ENCODE assay signal across 22 cellular contexts in the genomic region with DNA sequence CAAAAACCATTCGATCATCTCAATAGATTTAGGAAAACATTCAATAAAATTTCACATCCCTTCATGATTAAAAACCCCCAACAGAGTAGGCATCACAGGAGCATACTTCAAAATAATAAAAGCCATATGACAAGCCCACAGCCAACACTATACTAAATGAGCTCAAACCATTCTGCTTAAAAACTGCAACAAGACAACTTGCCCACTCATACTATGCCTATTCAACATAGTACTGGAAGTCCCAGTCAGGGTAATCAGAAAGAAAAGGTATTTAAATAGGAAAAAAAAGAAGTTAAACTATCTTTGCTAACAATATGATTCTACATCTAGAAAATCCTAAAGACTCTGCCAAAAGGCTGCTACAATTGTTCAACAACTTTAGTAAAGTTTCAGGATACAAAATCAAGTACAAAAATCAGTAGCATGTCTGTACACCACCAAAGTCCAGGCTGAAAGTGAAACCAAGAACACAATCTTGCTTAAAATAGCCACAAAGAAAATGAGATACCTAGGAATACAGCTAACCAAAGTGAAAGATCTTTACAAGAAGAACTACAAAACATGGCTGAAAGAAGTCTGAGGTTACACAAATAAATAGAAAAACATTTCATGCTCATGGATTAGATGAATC.
DNase-seq lines count a peak whose midpoint lies in the region; ATAC-seq and TF ChIP-seq lines count a peak whose summit lies in the region.
"Had no signal": no experiment of that assay in that cellular context is flagged by ENCODE, and none has a peak within 500 bp of the region (broad histone marks: within the 10 kb centered on the region; RNA-seq: fewer than 3 reads in every experiment).

No MANE protein-coding gene starts in this region.

- H3K4me1 ChIP-seq in MM.1S (ENCODE audit: low read length): peaks cover 16% of the 10 kb centered on the region
- H3K4me1 ChIP-seq in mammary epithelial cell (ENCODE audit: insufficient read depth, low read length): no peaks in the 10 kb centered on the region

- no peaks in the 10 kb centered on the region for H3K36me3 ChIP-seq in MM.1S (replicated peaks; ENCODE audit: insufficient read depth, low read length)
- H3K36me3 ChIP-seq in mammary epithelial cell (ENCODE audit: insufficient read depth, low read length): no peaks in the 10 kb centered on the region

- intact Hi-C loops in mammary epithelial cell (cut with micrococcal nuclease): no loop called here

- H2AFZ ChIP-seq in MM.1S (ENCODE audit: low read length) (peak overlapping the region; percentile 8), mammary epithelial cell (ENCODE audit: low read depth, low read length) (no peak overlapping the region)
- H2AFZ ChIP-seq: PC-9 had no signal

- H4K20me1 ChIP-seq in MM.1S (ENCODE audit: insufficient read depth, low read length) (no peaks in the 10 kb centered on the region), mammary epithelial cell (ENCODE audit: insufficient read depth, low read length) (no peaks in the 10 kb centered on the region)

- H3K9ac ChIP-seq in MM.1S (ENCODE audit: low read length): no peak overlapping the region
- no peak overlapping the region for H3K9ac ChIP-seq in mammary epithelial cell (ENCODE audit: insufficient read depth, low read length)

- H3K9me2 ChIP-seq in MM.1S (replicated peaks; ENCODE audit: insufficient read depth, low read length): no peaks in the 10 kb centered on the region

- dilution Hi-C loops in mammary epithelial cell (cut with HindIII; ENCODE audit: low sequenced_read_pairs): no loop called here

- H3K27me3 ChIP-seq in MM.1S (replicated peaks; ENCODE audit: insufficient read depth, low read length): no peaks in the 10 kb centered on the region
- no peaks in the 10 kb centered on the region for H3K27me3 ChIP-seq in mammary epithelial cell (ENCODE audit: insufficient read depth, low read length)

- H3K4me3 ChIP-seq in MM.1S (ENCODE audit: low read length) (peak overlapping the region; percentile 23; the same call in 1 of the 2 replicates), mammary epithelial cell (replicated peaks in 1 of 3; ENCODE audit: insufficient read depth in 1 of 3, low read depth in 2 of 3, low read length in 3 of 3) (no peak overlapping the region)
- H3K4me3 ChIP-seq: coronary artery, PC-9 had no signal

- CTCF ChIA-PET in mammary epithelial cell (lab: Charles Lee; ENCODE audit: low non-redundant PET): no interaction called here

- DNase-seq in MM.1S: peak; percentile 92
- no peak for DNase-seq in NCI-H446 (lab: John Stamatoyannopoulos, UW)
- DNase-seq in mammary epithelial cell: no peak
- no peak for DNase-seq in DMS 273 treated with DMSO at 0.1 percent for 48 hours (lab: John Stamatoyannopoulos, UW)
- no peak for DNase-seq in SHP77 (lab: John Stamatoyannopoulos, UW)
- DNase-seq: activated CD4-positive, CD25-positive, alpha-beta regulatory T cell; activated CD8-positive, alpha-beta T cell treated with anti-CD3 and anti-CD28 coated beads for 36 hours; activated T-cell treated with anti-CD3 and anti-CD28 coated beads, Interleukin-2, amount 50 U/mL, for 4 hours; DMS79 treated with DMSO at 0.1 percent for 48 hours; islet precursor cell; mesenchymal stem cell; NCI-H1105; NCI-H69; PC-9; stimulated activated naive CD8-positive, alpha-beta T cell treated with anti-CD3 and anti-CD28 coated beads, Interleukin-15, Interleukin-2, amounts not matched to agents 100 U/mL and 50 U/mL, for 24 hours; trophoblast cell had no signal

- peaks cover 14% of the 10 kb centered on the region for H3F3A ChIP-seq in MM.1S (ENCODE audit: insufficient read depth, low read length)

- TF ChIP-seq CTCF in MM.1S (IDR thresholded peaks at IDR 0.05; ENCODE audit: low read length): no peak
- TF ChIP-seq CTCF in mammary epithelial cell (conservative IDR thresholded peaks at IDR 0.05 in 1 of 2, IDR thresholded peaks at IDR 0.05 in 1 of 2; ENCODE audit: extremely low read depth in 1 of 2, insufficient read depth in 1 of 2, low read depth in 1 of 2, low read length in 2 of 2): no peak

- H3K79me2 ChIP-seq in MM.1S (ENCODE audit: low read length) (no peaks in the 10 kb centered on the region), mammary epithelial cell (ENCODE audit: insufficient read depth, low read length) (no peaks in the 10 kb centered on the region)

- BruUV-seq in mammary epithelial cell (replicated peaks; lab: Mats Ljungman, UMichigan): no TSS peak

- ATAC-seq in GM18861 (IDR thresholded peaks at IDR 0.05; ENCODE audit: unreplicated experiment) (peak; percentile 56), GM21390 (IDR thresholded peaks at IDR 0.05; ENCODE audit: unreplicated experiment) (peak; percentile 82), HG03095 (IDR thresholded peaks at IDR 0.05; ENCODE audit: unreplicated experiment) (peak; percentile 68)
- ATAC-seq: activated CD8-positive, alpha-beta T cell treated with anti-CD3 and anti-CD28 coated beads for 36 hours; activated T-cell treated with anti-CD3 and anti-CD28 coated beads, Interleukin-2, amount 50 U/mL, for 4 hours; HCT116; natural killer cell treated with Interleukin-12 subunit alpha and Interleukin-12 subunit beta and Interleukin-15 and Interleukin-18, amount 100 ng/mL, for 72 hours; stimulated activated naive CD8-positive, alpha-beta T cell treated with anti-CD3 and anti-CD28 coated beads, Interleukin-15, Interleukin-2, amounts not matched to agents 100 U/mL and 50 U/mL, for 24 hours had no signal

- 57% methylated on average over 1 of the region's 1 CpG for WGBS in mammary epithelial cell (ENCODE audit: low coverage, missing lambda C conversion rate)

- peak overlapping the region; percentile 57 for H3K4me2 ChIP-seq in MM.1S (ENCODE audit: low read depth, low read length)
- H3K4me2 ChIP-seq in mammary epithelial cell (ENCODE audit: insufficient read depth, low read depth, low read length): no peak overlapping the region
- H3K4me2 ChIP-seq: PC-9 had no signal

- in situ Hi-C loops in mammary epithelial cell (cut with MboI; ENCODE audit: low sequenced_read_pairs in 2 of 2): no loop called here

- H3K9me3 ChIP-seq in MM.1S (replicated peaks; ENCODE audit: insufficient read depth, low read length): no peaks in the 10 kb centered on the region
- no peaks in the 10 kb centered on the region for H3K9me3 ChIP-seq in mammary epithelial cell (replicated peaks; ENCODE audit: insufficient read depth, low read length)

- H3K27ac ChIP-seq in MM.1S (ENCODE audit: low read length) (peak overlapping the region; percentile 48; the same call in 1 of the 2 replicates), mammary epithelial cell (ENCODE audit: insufficient read depth, low read depth, low read length) (no peak overlapping the region)
- H3K27ac ChIP-seq: coronary artery, PC-9 had no signal
